In the genomic region with DNA sequence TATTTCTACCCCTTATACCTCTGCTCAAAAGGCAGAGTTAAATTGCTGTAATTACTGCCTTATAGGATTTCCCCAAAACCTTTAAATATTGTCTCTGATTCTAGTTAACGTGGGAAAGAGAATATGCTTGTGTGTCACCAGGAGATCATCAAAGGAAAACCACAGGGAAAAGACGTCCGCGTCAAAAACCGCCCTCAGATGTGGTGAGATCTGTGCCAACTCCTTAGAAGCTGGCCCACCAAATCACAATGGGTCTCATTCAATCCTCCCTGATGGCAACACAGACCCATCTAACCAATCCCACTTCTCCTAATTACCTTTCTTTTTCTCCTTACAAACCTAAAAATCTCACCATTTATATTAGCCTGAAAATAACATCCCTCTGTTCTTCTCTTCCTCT, we compare ENCODE assay signal across 16 cellular contexts. TPM values are rescaled to one million over a fixed set of nuclear protein-coding genes. Genes with fewer than 3 reads are reported as not detected.
DNase-seq lines count a peak whose midpoint lies in the region; ATAC-seq and TF ChIP-seq lines count a peak whose summit lies in the region.
"Had no signal": no experiment of that assay in that cellular context is flagged by ENCODE, and none has a peak within 500 bp of the region (broad histone marks: within the 10 kb centered on the region; RNA-seq: fewer than 3 reads in every experiment).

No MANE protein-coding gene starts in this region.

- intact Hi-C loops in activated T-helper 2 cell treated with anti-CD3 and anti-CD28 coated beads, Interferon-gamma antibody, Interleukin-2, Interleukin-4, amounts not matched to agents 10 μg/mL and 5 μg/mL and 100 μg/mL, durations not matched to agents 14 hours and 24 hours and 36 hours (cut with micrococcal nuclease) = no loop called here

- no peaks in the 10 kb centered on the region for H3K27me3 Mint-ChIP-seq in activated T-cell treated with anti-CD3 and anti-CD28 coated beads, Interleukin-2, amount 50 U/mL, for 72 hours (ENCODE audit: low read depth)
- no peaks in the 10 kb centered on the region for H3K27me3 Mint-ChIP-seq in activated T-cell treated with anti-CD3 and anti-CD28 coated beads, Interleukin-2, amount 50 U/mL, for 4 hours (ENCODE audit: low read depth)
- H3K27me3 Mint-ChIP-seq in GM23338 (ENCODE audit: insufficient read depth, low read depth, poor library complexity) = peaks cover 6% of the 10 kb centered on the region
- H3K27me3 Mint-ChIP-seq in activated T-helper 17 cell treated with anti-CD3 and anti-CD28 coated beads, Interleukin-2, amount 50 U/mL, for 72 hours = no peaks in the 10 kb centered on the region
- peaks cover 8% of the 10 kb centered on the region for H3K27me3 Mint-ChIP-seq in neural progenitor cell (ENCODE audit: insufficient read depth, low read depth)
- no peaks in the 10 kb centered on the region for H3K27me3 Mint-ChIP-seq in activated T-helper 2 cell treated with anti-CD3 and anti-CD28 coated beads, Interferon-gamma antibody, Interleukin-2, Interleukin-4, amounts not matched to agents 10 μg/mL and 5 μg/mL and 100 μg/mL, durations not matched to agents 14 hours and 24 hours and 36 hours (ENCODE audit: low read depth)
- H3K27me3 Mint-ChIP-seq: CD4-positive, CD25-positive, alpha-beta regulatory T cell had no signal

- TF ChIP-seq CTCF in GM23338 (conservative IDR thresholded peaks at IDR 0.05; ENCODE audit: low read depth in 2 of 2) (no peak), neural progenitor cell (IDR thresholded peaks at IDR 0.05) (no peak)

- H3K36me3 ChIP-seq in GM23338 (ENCODE audit: insufficient read depth) (no peaks in the 10 kb centered on the region; the same call in none of the 2 replicates), neural progenitor cell (peaks cover 9% of the 10 kb centered on the region)

- H3K9me2 ChIP-seq in GM23338 (ENCODE audit: insufficient read depth) = no peaks in the 10 kb centered on the region

- peaks cover 8% of the 10 kb centered on the region for H3K4me1 Mint-ChIP-seq in activated T-cell treated with anti-CD3 and anti-CD28 coated beads, Interleukin-2, amount 50 U/mL, for 72 hours (ENCODE audit: low read depth)
- H3K4me1 Mint-ChIP-seq in activated T-cell treated with anti-CD3 and anti-CD28 coated beads, Interleukin-2, amount 50 U/mL, for 4 hours (ENCODE audit: low read depth) = peaks cover 20% of the 10 kb centered on the region
- peaks cover 28% of the 10 kb centered on the region for H3K4me1 Mint-ChIP-seq in GM23338
- H3K4me1 Mint-ChIP-seq in activated T-helper 17 cell treated with anti-CD3 and anti-CD28 coated beads, Interleukin-2, amount 50 U/mL, for 72 hours = peaks cover 19% of the 10 kb centered on the region
- H3K4me1 Mint-ChIP-seq in neural progenitor cell = peaks cover 12% of the 10 kb centered on the region
- peaks cover 8% of the 10 kb centered on the region for H3K4me1 Mint-ChIP-seq in activated T-helper 2 cell treated with anti-CD3 and anti-CD28 coated beads, Interferon-gamma antibody, Interleukin-2, Interleukin-4, amounts not matched to agents 10 μg/mL and 5 μg/mL and 100 μg/mL, durations not matched to agents 14 hours and 24 hours and 36 hours (ENCODE audit: low read depth)

- no peak for ATAC-seq in activated T-cell treated with anti-CD3 and anti-CD28 coated beads, Interleukin-2, amount 50 U/mL, for 72 hours (replicated peaks in 1 of 2)
- ATAC-seq in activated T-cell treated with anti-CD3 and anti-CD28 coated beads, Interleukin-2, amount 50 U/mL, for 4 hours = no peak
- ATAC-seq in GM23338 (no peak), HG02970 (IDR thresholded peaks at IDR 0.05; ENCODE audit: low FRiP score, unreplicated experiment) (no peak)
- no peak for ATAC-seq in activated T-helper 17 cell treated with anti-CD3 and anti-CD28 coated beads, Interleukin-2, amount 50 U/mL, for 72 hours (replicated peaks)
- ATAC-seq: HCT116 had no signal

- no peaks in the 10 kb centered on the region for H3K27me3 ChIP-seq in GM23338 (ENCODE audit: insufficient read depth)
- H3K27me3 ChIP-seq in neural progenitor cell = no peaks in the 10 kb centered on the region

- no peak overlapping the region for H3K4me3 ChIP-seq in GM23338
- H3K4me3 ChIP-seq in neural progenitor cell = no peak overlapping the region
- H3K4me3 ChIP-seq: PC-9 had no signal

- no peak overlapping the region for H3K9ac ChIP-seq in neural progenitor cell

- H3K4me1 ChIP-seq in GM23338 (ENCODE audit: insufficient read depth) = peaks cover 14% of the 10 kb centered on the region; the same call in 1 of the 2 replicates
- H3K4me1 ChIP-seq in neural progenitor cell = peaks cover 22% of the 10 kb centered on the region

- H3K4me3 Mint-ChIP-seq in activated T-cell treated with anti-CD3 and anti-CD28 coated beads, Interleukin-2, amount 50 U/mL, for 72 hours = no peak overlapping the region
- H3K4me3 Mint-ChIP-seq in activated T-cell treated with anti-CD3 and anti-CD28 coated beads, Interleukin-2, amount 50 U/mL, for 4 hours = no peak overlapping the region
- no peak overlapping the region for H3K4me3 Mint-ChIP-seq in GM23338
- no peak overlapping the region for H3K4me3 Mint-ChIP-seq in activated T-helper 17 cell treated with anti-CD3 and anti-CD28 coated beads, Interleukin-2, amount 50 U/mL, for 72 hours
- H3K4me3 Mint-ChIP-seq in neural progenitor cell = no peak overlapping the region
- no peak overlapping the region for H3K4me3 Mint-ChIP-seq in activated T-helper 2 cell treated with anti-CD3 and anti-CD28 coated beads, Interferon-gamma antibody, Interleukin-2, Interleukin-4, amounts not matched to agents 10 μg/mL and 5 μg/mL and 100 μg/mL, durations not matched to agents 14 hours and 24 hours and 36 hours (ENCODE audit: low read depth)
- H3K4me3 Mint-ChIP-seq: CD4-positive, CD25-positive, alpha-beta regulatory T cell had no signal

- no peak overlapping the region for H3K4me2 ChIP-seq in GM23338
- peak overlapping the region; percentile 32 for H3K4me2 ChIP-seq in neural progenitor cell
- H3K4me2 ChIP-seq: PC-9 had no signal

- H4K20me1 ChIP-seq in GM23338 (replicated peaks; ENCODE audit: insufficient read depth) (no peaks in the 10 kb centered on the region), neural progenitor cell (ENCODE audit: low read depth) (peaks cover 13% of the 10 kb centered on the region)

- H2AFZ ChIP-seq in GM23338 = no peak overlapping the region
- no peak overlapping the region for H2AFZ ChIP-seq in neural progenitor cell (replicated peaks)
- H2AFZ ChIP-seq: PC-9 had no signal

- H3K9me3 ChIP-seq in neural progenitor cell (ENCODE audit: low read depth) = peaks cover 19% of the 10 kb centered on the region

- H3K27ac Mint-ChIP-seq in activated T-cell treated with anti-CD3 and anti-CD28 coated beads, Interleukin-2, amount 50 U/mL, for 72 hours = peak overlapping the region; percentile 14
- H3K27ac Mint-ChIP-seq in GM23338 = no peak overlapping the region
- peak overlapping the region; percentile 11 for H3K27ac Mint-ChIP-seq in activated T-helper 17 cell treated with anti-CD3 and anti-CD28 coated beads, Interleukin-2, amount 50 U/mL, for 72 hours
- H3K27ac Mint-ChIP-seq in neural progenitor cell = no peak overlapping the region
- H3K27ac Mint-ChIP-seq in activated T-helper 2 cell treated with anti-CD3 and anti-CD28 coated beads, Interferon-gamma antibody, Interleukin-2, Interleukin-4, amounts not matched to agents 10 μg/mL and 5 μg/mL and 100 μg/mL, durations not matched to agents 14 hours and 24 hours and 36 hours = no peak overlapping the region

- H3K9me3 Mint-ChIP-seq in activated T-cell treated with anti-CD3 and anti-CD28 coated beads, Interleukin-2, amount 50 U/mL, for 72 hours = peaks cover 6 to 12% of the 10 kb centered on the region in 2 donors
- peaks cover 31% of the 10 kb centered on the region for H3K9me3 Mint-ChIP-seq in activated T-cell treated with anti-CD3 and anti-CD28 coated beads, Interleukin-2, amount 50 U/mL, for 4 hours
- peaks cover 38% of the 10 kb centered on the region for H3K9me3 Mint-ChIP-seq in GM23338
- H3K9me3 Mint-ChIP-seq in activated T-helper 17 cell treated with anti-CD3 and anti-CD28 coated beads, Interleukin-2, amount 50 U/mL, for 72 hours = peaks cover 14% of the 10 kb centered on the region
- H3K9me3 Mint-ChIP-seq in neural progenitor cell = peaks cover 58% of the 10 kb centered on the region
- peaks cover 33% of the 10 kb centered on the region for H3K9me3 Mint-ChIP-seq in activated T-helper 2 cell treated with anti-CD3 and anti-CD28 coated beads, Interferon-gamma antibody, Interleukin-2, Interleukin-4, amounts not matched to agents 10 μg/mL and 5 μg/mL and 100 μg/mL, durations not matched to agents 14 hours and 24 hours and 36 hours

- peaks cover 13 to 31% of the 10 kb centered on the region in 2 donors for H3K36me3 Mint-ChIP-seq in activated T-cell treated with anti-CD3 and anti-CD28 coated beads, Interleukin-2, amount 50 U/mL, for 72 hours (ENCODE audit: insufficient read depth in 2 of 2)
- H3K36me3 Mint-ChIP-seq in activated T-cell treated with anti-CD3 and anti-CD28 coated beads, Interleukin-2, amount 50 U/mL, for 4 hours (ENCODE audit: insufficient read depth) = peaks cover 30% of the 10 kb centered on the region
- peaks cover 50% of the 10 kb centered on the region for H3K36me3 Mint-ChIP-seq in GM23338 (ENCODE audit: low read depth)
- no peaks in the 10 kb centered on the region for H3K36me3 Mint-ChIP-seq in activated T-helper 17 cell treated with anti-CD3 and anti-CD28 coated beads, Interleukin-2, amount 50 U/mL, for 72 hours (ENCODE audit: low read depth)
- H3K36me3 Mint-ChIP-seq in neural progenitor cell = peaks cover 64% of the 10 kb centered on the region
- peaks cover 38% of the 10 kb centered on the region for H3K36me3 Mint-ChIP-seq in activated T-helper 2 cell treated with anti-CD3 and anti-CD28 coated beads, Interferon-gamma antibody, Interleukin-2, Interleukin-4, amounts not matched to agents 10 μg/mL and 5 μg/mL and 100 μg/mL, durations not matched to agents 14 hours and 24 hours and 36 hours (ENCODE audit: low read depth)

- H3K27ac ChIP-seq in GM23338 (ENCODE audit: low read depth) (peak overlapping the region; percentile 54), neural progenitor cell (no peak overlapping the region)
- H3K27ac ChIP-seq: PC-9 had no signal

- H3K79me2 ChIP-seq in GM23338 (replicated peaks; ENCODE audit: insufficient read depth) (peaks cover 8% of the 10 kb centered on the region; the same call in 1 of the 2 replicates), neural progenitor cell (ENCODE audit: low read depth) (peaks cover 23% of the 10 kb centered on the region)

- no peak for DNase-seq in activated T-cell treated with anti-CD3 and anti-CD28 coated beads, Interleukin-2, amount 50 U/mL, for 72 hours
- DNase-seq in activated T-cell treated with anti-CD3 and anti-CD28 coated beads, Interleukin-2, amount 50 U/mL, for 4 hours = no peak
- DNase-seq in GM23338 (ENCODE audit: low spot score) = no peak
- DNase-seq in neural progenitor cell (ENCODE audit: low spot score) = no peak
- no peak for DNase-seq in HuH-7.5 (ENCODE audit: low spot score)
- no peak for DNase-seq in activated T-helper 2 cell treated with anti-CD3 and anti-CD28 coated beads, Interferon-gamma antibody, Interleukin-2, Interleukin-4, amounts not matched to agents 10 μg/mL and 5 μg/mL and 100 μg/mL, durations not matched to agents 14 hours and 24 hours and 36 hours (ENCODE audit: low spot score)
- DNase-seq: CD4-positive, CD25-positive, alpha-beta regulatory T cell; DMS79 treated with DMSO at 0.1 percent for 48 hours; GDM1; NCI-H1105 treated with DMSO at 0.1 percent for 48 hours; NCI-H187 treated with DMSO at 0.1 percent for 48 hours; NCI-H446; PC-9 had no signal

- H3F3A ChIP-seq in GM23338 (replicated peaks; ENCODE audit: low read depth) (no peaks in the 10 kb centered on the region), neural progenitor cell (ENCODE audit: low read depth) (peaks cover 23% of the 10 kb centered on the region)

RNA-seq across cellular contexts. Expression of gene VPS54, which starts 25.4 kb away (rescaled TPM):
- 10 to 100 TPM; 12.9 to 13.2 TPM for total RNA-seq in activated T-cell treated with anti-CD3 and anti-CD28 coated beads, Interleukin-2, amount 50 U/mL, for 72 hours
- total RNA-seq in activated T-cell treated with anti-CD3 and anti-CD28 coated beads, Interleukin-2, amount 50 U/mL, for 4 hours = 10 to 100 TPM in 2 of 3 donors, 1 to 10 TPM in 1; 9.7 to 10.7 (median 10.2) TPM
- 17.0 and 20.7 TPM in 2 replicates for total RNA-seq in GM23338 (2014; rRNA removed; shearing (Covaris generic))
- polyA plus RNA-seq in GM23338 (2016; fragmentation: Nextera tagmentation; extraction: Ambion mirVana) = 6.1 and 6.6 TPM in 2 replicates
- total RNA-seq in activated T-helper 17 cell treated with anti-CD3 and anti-CD28 coated beads, Interleukin-2, amount 50 U/mL, for 72 hours = 10 to 100 TPM in 1 of 2 donors, 1 to 10 TPM in 1; 7.9 to 13.7 TPM
- 33.0 and 44.3 TPM in 2 replicates for total RNA-seq in neural progenitor cell (ENCODE audit: low replicate concordance)
- 15.9 and 16.0 TPM in 2 replicates for total RNA-seq in activated T-helper 2 cell treated with anti-CD3 and anti-CD28 coated beads, Interferon-gamma antibody, Interleukin-2, Interleukin-4, amounts not matched to agents 10 μg/mL and 5 μg/mL and 100 μg/mL, durations not matched to agents 14 hours and 24 hours and 36 hours

Comparison
In these comparisons a context has a peak if more than half of its experiments do, and no peak if none do; other contexts are left out.
1. H3K27ac Mint-ChIP-seq: peak in activated T-cell treated with anti-CD3 and anti-CD28 coated beads, Interleukin-2, amount 50 U/mL, for 72 hours (single experiment) and activated T-helper 17 cell treated with anti-CD3 and anti-CD28 coated beads, Interleukin-2, amount 50 U/mL, for 72 hours (single experiment); none in GM23338 (single experiment), neural progenitor cell (single experiment) and activated T-helper 2 cell treated with anti-CD3 and anti-CD28 coated beads, Interferon-gamma antibody, Interleukin-2, Interleukin-4, amounts not matched to agents 10 μg/mL and 5 μg/mL and 100 μg/mL, durations not matched to agents 14 hours and 24 hours and 36 hours (single experiment).